20 cellular contexts compared by ENCODE assay signal in genomic region chr10:103495321-103495720, GRCh38. TPM values are rescaled to one million over a fixed set of nuclear protein-coding genes. Genes with fewer than 3 reads are reported as not detected.
DNase-seq lines count a peak whose midpoint lies in the region; ATAC-seq and TF ChIP-seq lines count a peak whose summit lies in the region.
"Had no signal": no experiment of that assay in that cellular context is flagged by ENCODE, and none has a peak within 500 bp of the region (broad histone marks: within the 10 kb centered on the region; RNA-seq: fewer than 3 reads in every experiment).

No MANE protein-coding gene starts in this region.

- intact Hi-C loops in activated CD4-positive, alpha-beta T cell treated with anti-CD3 and anti-CD28 coated beads, Interleukin-2, amount 10 ng/mL, durations not matched to agents 24 days and 14 days (cut with micrococcal nuclease): no loop called here

- no peaks in the 10 kb centered on the region for H3K9me3 Mint-ChIP-seq in activated CD4-positive, alpha-beta T cell treated with anti-CD3 and anti-CD28 coated beads, Interleukin-2, amount 10 ng/mL, durations not matched to agents 24 days and 14 days
- H3K9me3 Mint-ChIP-seq in chondrocyte (ENCODE audit: low read depth): no peaks in the 10 kb centered on the region
- no peaks in the 10 kb centered on the region for H3K9me3 Mint-ChIP-seq in neural crest cell
- H3K9me3 Mint-ChIP-seq: stimulated activated memory B cell treated with anti-CD40 and anti-IgM and Interleukin-4, amounts not matched to agents 10 μg/mL and 1 μg/mL and 100 μg/mL, for 72 hours had no signal

- H3K9me3 ChIP-seq in HEK293 (ENCODE audit: control insufficient read depth, insufficient read depth, low read depth, low read length): no peaks in the 10 kb centered on the region
- H3K9me3 ChIP-seq: heart left ventricle, tibial artery had no signal

- H3K27ac ChIP-seq in HEK293 (ENCODE audit: extremely low read depth, low read depth, low read length): no peak overlapping the region
- H3K27ac ChIP-seq: C4-2B, heart left ventricle, tibial artery had no signal

- no peak overlapping the region for H3K27ac Mint-ChIP-seq in activated CD4-positive, alpha-beta T cell treated with anti-CD3 and anti-CD28 coated beads, Interleukin-2, amount 10 ng/mL, durations not matched to agents 24 days and 14 days
- no peak overlapping the region for H3K27ac Mint-ChIP-seq in chondrocyte (ENCODE audit: unreplicated experiment)
- H3K27ac Mint-ChIP-seq in neural crest cell (ENCODE audit: unreplicated experiment): no peak overlapping the region
- H3K27ac Mint-ChIP-seq: stimulated activated memory B cell treated with anti-CD40 and anti-IgM and Interleukin-4, amounts not matched to agents 10 μg/mL and 1 μg/mL and 100 μg/mL, for 72 hours had no signal

- POLR2A ChIA-PET in HEK293 (lab: Yijun Ruan, JAX): interaction anchor here (3.4 kb wide), 1 partner anchor 9 kb away, joined by 15 read pairs; no protein-coding TSS in a partner anchor

- H3K4me1 ChIP-seq in HEK293 (ENCODE audit: control insufficient read depth, insufficient read depth, low read length): no peaks in the 10 kb centered on the region

- H3K4me3 Mint-ChIP-seq in activated CD4-positive, alpha-beta T cell treated with anti-CD3 and anti-CD28 coated beads, Interleukin-2, amount 10 ng/mL, durations not matched to agents 24 days and 14 days: peak overlapping the region; percentile 73
- no peak overlapping the region for H3K4me3 Mint-ChIP-seq in chondrocyte (ENCODE audit: unreplicated experiment)
- peak overlapping the region; percentile 91 for H3K4me3 Mint-ChIP-seq in neural crest cell

- no peak overlapping the region for H3K4me3 ChIP-seq in HEK293 (ENCODE audit: low read depth, low read length)
- H3K4me3 ChIP-seq: tibial artery had no signal

- H3K36me3 Mint-ChIP-seq in activated CD4-positive, alpha-beta T cell treated with anti-CD3 and anti-CD28 coated beads, Interleukin-2, amount 10 ng/mL, durations not matched to agents 24 days and 14 days (ENCODE audit: low read depth): no peaks in the 10 kb centered on the region
- H3K36me3 Mint-ChIP-seq in chondrocyte (ENCODE audit: low read depth) (peaks cover 2% of the 10 kb centered on the region), neural crest cell (ENCODE audit: low read depth) (no peaks in the 10 kb centered on the region)
- H3K36me3 Mint-ChIP-seq: stimulated activated memory B cell treated with anti-CD40 and anti-IgM and Interleukin-4, amounts not matched to agents 10 μg/mL and 1 μg/mL and 100 μg/mL, for 72 hours had no signal

- ATAC-seq in GM21576 (IDR thresholded peaks at IDR 0.05; ENCODE audit: unreplicated experiment): no peak
- ATAC-seq: heart left ventricle; stimulated activated memory B cell treated with anti-CD40 and anti-IgM and Interleukin-4, amounts not matched to agents 10 μg/mL and 1 μg/mL and 100 μg/mL, for 72 hours had no signal

- TF ChIP-seq CTCF in HEK293 (tag by site-specific recombination; IDR thresholded peaks at IDR 0.05): no peak
- no peak for TF ChIP-seq CTCF in chondrocyte (IDR thresholded peaks at IDR 0.05)
- TF ChIP-seq CTCF in neural crest cell (conservative IDR thresholded peaks at IDR 0.05): no peak

- DNase-seq in activated CD4-positive, alpha-beta T cell treated with anti-CD3 and anti-CD28 coated beads, Interleukin-2, amount 10 ng/mL, durations not matched to agents 24 days and 14 days: no peak
- no peak for DNase-seq in activated CD4-positive, alpha-beta T cell treated with anti-CD3 and anti-CD28 coated beads, Interleukin-2, amount 50 U/mL, for 48 hours
- DNase-seq in chondrocyte (ENCODE audit: low spot score): peak; percentile 24
- DNase-seq in neural crest cell (ENCODE audit: low read depth, low spot score): no peak
- DNase-seq in NCI-H446 treated with DMSO at 0.1 percent for 48 hours (lab: John Stamatoyannopoulos, UW): no peak
- no peak for DNase-seq in activated T-cell treated with anti-CD3 and anti-CD28 coated beads for 4 hours
- DNase-seq: activated CD8-positive, alpha-beta memory T cell treated with anti-CD3 and anti-CD28 coated beads for 24 hours; DMS79; effector CD8-positive, alpha-beta T cell; heart left ventricle; NCI-H1694; NCI-H2227 treated with DMSO at 0.1 percent for 48 hours; tibial artery had no signal

- CTCF ChIA-PET in HEK293 (lab: Yijun Ruan, JAX): interaction anchor here (0.5 to 1.5 kb wide), 5 partner anchors 10 to 550 kb away, joined by 3 to 6 read pairs (median 3); no protein-coding TSS in a partner anchor

- peaks cover 24% of the 10 kb centered on the region for H3K4me1 Mint-ChIP-seq in activated CD4-positive, alpha-beta T cell treated with anti-CD3 and anti-CD28 coated beads, Interleukin-2, amount 10 ng/mL, durations not matched to agents 24 days and 14 days
- peaks cover 35% of the 10 kb centered on the region for H3K4me1 Mint-ChIP-seq in chondrocyte (ENCODE audit: low read depth)
- H3K4me1 Mint-ChIP-seq in neural crest cell: peaks cover 21% of the 10 kb centered on the region

- no peaks in the 10 kb centered on the region for H3K36me3 ChIP-seq in HEK293 (ENCODE audit: control insufficient read depth in 2 of 2, insufficient read depth in 1 of 2, low read length in 2 of 2)
- H3K36me3 ChIP-seq: heart left ventricle, tibial artery had no signal

- H3K27me3 Mint-ChIP-seq in activated CD4-positive, alpha-beta T cell treated with anti-CD3 and anti-CD28 coated beads, Interleukin-2, amount 10 ng/mL, durations not matched to agents 24 days and 14 days: peaks cover 71% of the 10 kb centered on the region
- H3K27me3 Mint-ChIP-seq in chondrocyte (ENCODE audit: low read depth): peaks cover 45% of the 10 kb centered on the region
- H3K27me3 Mint-ChIP-seq in neural crest cell (ENCODE audit: low read depth): peaks cover 70% of the 10 kb centered on the region

TF ChIP-seq in HEK293, 187 proteins besides CTCF, POLR2A, EP300 and RAD21:
- TF ChIP-seq ZNF580 (tag by site-specific recombination; IDR thresholded peaks at IDR 0.05) (0 out of 2 replicates have a peak, but pooled peaks have one; percentile 17), TRIM28 (IDR thresholded peaks at IDR 0.05; ENCODE audit: borderline replicate concordance, low read length) (no peak)

RNA-seq across cellular contexts. Expression of gene NEURL1, which starts 1.8 kb away (rescaled TPM):
- 2.8 and 3.1 TPM in 2 replicates for total RNA-seq in activated CD4-positive, alpha-beta T cell treated with anti-CD3 and anti-CD28 coated beads, Interleukin-2, amount 10 ng/mL, durations not matched to agents 24 days and 14 days
- total RNA-seq in chondrocyte (0.05 TPM in 1 of 3 replicates, not detected in the others), neural crest cell (1.8 and 2.7 TPM in 2 replicates)

RNA-seq across cellular contexts. Expression of gene CALHM3, which starts 16.3 kb away (rescaled TPM):
- not detected in 2 replicates for total RNA-seq in activated CD4-positive, alpha-beta T cell treated with anti-CD3 and anti-CD28 coated beads, Interleukin-2, amount 10 ng/mL, durations not matched to agents 24 days and 14 days
- not detected in 3 replicates for total RNA-seq in chondrocyte
- not detected in 2 replicates for total RNA-seq in neural crest cell
- total RNA-seq: heart left ventricle, lower leg skin, myocyte had no signal

RNA-seq across cellular contexts. Expression of gene CALHM1, which starts 36.6 kb away (rescaled TPM):
- total RNA-seq in activated CD4-positive, alpha-beta T cell treated with anti-CD3 and anti-CD28 coated beads, Interleukin-2, amount 10 ng/mL, durations not matched to agents 24 days and 14 days: not detected in 2 replicates
- total RNA-seq in chondrocyte: not detected in 3 replicates
- not detected in 2 replicates for total RNA-seq in neural crest cell
- total RNA-seq: heart left ventricle, lower leg skin, M059J, myocyte had no signal

RNA-seq across cellular contexts. Expression of gene CALHM2, which starts 43.2 kb away (rescaled TPM):
- total RNA-seq in activated CD4-positive, alpha-beta T cell treated with anti-CD3 and anti-CD28 coated beads, Interleukin-2, amount 10 ng/mL, durations not matched to agents 24 days and 14 days: 14.0 and 17.5 TPM in 2 replicates
- total RNA-seq in chondrocyte: 1.3 to 10.9 TPM (median 9.9 TPM) in 3 replicates
- not detected in 2 replicates for total RNA-seq in neural crest cell
